In genomic region chr12:120101182-120101581, GRCh38 we compare ENCODE assay signal across 9 cellular contexts. TPM values are rescaled to one million over a fixed set of nuclear protein-coding genes. Genes with fewer than 3 reads are reported as not detected.
DNase-seq lines count a peak whose midpoint lies in the region; ATAC-seq lines count a peak whose summit lies in the region.
"Had no signal": no experiment of that assay in that cellular context is flagged by ENCODE, and none has a peak within 500 bp of the region (broad histone marks: within the 10 kb centered on the region; RNA-seq: fewer than 3 reads in every experiment).

No MANE protein-coding gene starts in this region.

- no peaks in the 10 kb centered on the region for H3K27me3 Mint-ChIP-seq in T-helper 2 cell treated with Interferon-gamma antibody and Interleukin-4, amounts not matched to agents 5 μg/mL and 100 μg/mL, for 36 hours (ENCODE audit: low read depth)
- H3K27me3 Mint-ChIP-seq in stimulated activated naive B cell treated with anti-CD40 and anti-IgM and Interleukin-4, amounts not matched to agents 10 μg/mL and 1 μg/mL and 100 μg/mL, for 72 hours, result no peaks in the 10 kb centered on the region

- H3K36me3 Mint-ChIP-seq in T-helper 2 cell treated with Interferon-gamma antibody and Interleukin-4, amounts not matched to agents 5 μg/mL and 100 μg/mL, for 36 hours (ENCODE audit: low read depth), result peaks cover 56% of the 10 kb centered on the region
- peaks cover 45 to 54% of the 10 kb centered on the region in 2 donors for H3K36me3 Mint-ChIP-seq in stimulated activated naive B cell treated with anti-CD40 and anti-IgM and Interleukin-4, amounts not matched to agents 10 μg/mL and 1 μg/mL and 100 μg/mL, for 72 hours

- intact Hi-C loops in Right ventricle myocardium superior (cut with DNase I) (no loop called here), posterior vena cava (cut with DNase I) (no loop called here)

- no peaks in the 10 kb centered on the region for H3K9me3 Mint-ChIP-seq in T-helper 2 cell treated with Interferon-gamma antibody and Interleukin-4, amounts not matched to agents 5 μg/mL and 100 μg/mL, for 36 hours
- H3K9me3 Mint-ChIP-seq in stimulated activated naive B cell treated with anti-CD40 and anti-IgM and Interleukin-4, amounts not matched to agents 10 μg/mL and 1 μg/mL and 100 μg/mL, for 72 hours, result no peaks in the 10 kb centered on the region

- ATAC-seq in Right ventricle myocardium superior (ENCODE audit: poor library complexity), result peak; percentile 72
- ATAC-seq in stimulated activated naive B cell treated with anti-CD40 and anti-IgM and Interleukin-4, amounts not matched to agents 10 μg/mL and 1 μg/mL and 100 μg/mL, for 72 hours (replicated peaks), result no peak

- peaks cover 6% of the 10 kb centered on the region for H3K4me1 Mint-ChIP-seq in T-helper 2 cell treated with Interferon-gamma antibody and Interleukin-4, amounts not matched to agents 5 μg/mL and 100 μg/mL, for 36 hours (ENCODE audit: low read depth)
- H3K4me1 Mint-ChIP-seq in stimulated activated naive B cell treated with anti-CD40 and anti-IgM and Interleukin-4, amounts not matched to agents 10 μg/mL and 1 μg/mL and 100 μg/mL, for 72 hours, result peaks cover 14 to 53% of the 10 kb centered on the region in 2 donors

- no peak overlapping the region for H3K4me3 Mint-ChIP-seq in T-helper 2 cell treated with Interferon-gamma antibody and Interleukin-4, amounts not matched to agents 5 μg/mL and 100 μg/mL, for 36 hours
- no peak overlapping the region for H3K4me3 Mint-ChIP-seq in stimulated activated naive B cell treated with anti-CD40 and anti-IgM and Interleukin-4, amounts not matched to agents 10 μg/mL and 1 μg/mL and 100 μg/mL, for 72 hours

- DNase-seq in NCI-H1092 treated with DMSO at 0.1 percent for 48 hours (lab: John Stamatoyannopoulos, UW) (peak; percentile 5), NCI-H1092 (lab: John Stamatoyannopoulos, UW) (no peak), Right ventricle myocardium superior (peak; percentile 59), posterior vena cava (ENCODE audit: low spot score) (no peak), NCI-H1105 (lab: John Stamatoyannopoulos, UW) (no peak), DMS 273 treated with DMSO at 0.1 percent for 48 hours (lab: John Stamatoyannopoulos, UW) (no peak)
- no peak for DNase-seq in T-helper 2 cell treated with Interferon-gamma antibody and Interleukin-4, amounts not matched to agents 5 μg/mL and 100 μg/mL, for 36 hours (ENCODE audit: low spot score)
- no peak for DNase-seq in stimulated activated naive B cell treated with anti-CD40 and anti-IgM and Interleukin-4, amounts not matched to agents 10 μg/mL and 1 μg/mL and 100 μg/mL, for 72 hours
- DNase-seq: NCI-H1048 had no signal

- H3K27ac Mint-ChIP-seq in T-helper 2 cell treated with Interferon-gamma antibody and Interleukin-4, amounts not matched to agents 5 μg/mL and 100 μg/mL, for 36 hours, result peak overlapping the region; percentile 65
- peak overlapping the region; percentile 90 for H3K27ac Mint-ChIP-seq in stimulated activated naive B cell treated with anti-CD40 and anti-IgM and Interleukin-4, amounts not matched to agents 10 μg/mL and 1 μg/mL and 100 μg/mL, for 72 hours

RNA-seq across cellular contexts. Expression of gene RAB35, which starts 15.4 kb away (rescaled TPM):
- total RNA-seq in Right ventricle myocardium superior (23.6 TPM), posterior vena cava (10 to 100 TPM; 47.4 to 55.9 TPM)

Comparison
In these comparisons a context has a peak if more than half of its experiments do, and no peak if none do; other contexts are left out.
1. DNase-seq: peak in NCI-H1092 treated with DMSO at 0.1 percent for 48 hours (single experiment) and Right ventricle myocardium superior (single experiment); none in NCI-H1092 (single experiment), T-helper 2 cell treated with Interferon-gamma antibody and Interleukin-4, amounts not matched to agents 5 μg/mL and 100 μg/mL, for 36 hours (single experiment), stimulated activated naive B cell treated with anti-CD40 and anti-IgM and Interleukin-4, amounts not matched to agents 10 μg/mL and 1 μg/mL and 100 μg/mL, for 72 hours (single experiment), posterior vena cava (single experiment), NCI-H1105 (single experiment) and DMS 273 treated with DMSO at 0.1 percent for 48 hours (single experiment).